ENCODE assay signal across 9 cellular contexts in the genomic region with DNA sequence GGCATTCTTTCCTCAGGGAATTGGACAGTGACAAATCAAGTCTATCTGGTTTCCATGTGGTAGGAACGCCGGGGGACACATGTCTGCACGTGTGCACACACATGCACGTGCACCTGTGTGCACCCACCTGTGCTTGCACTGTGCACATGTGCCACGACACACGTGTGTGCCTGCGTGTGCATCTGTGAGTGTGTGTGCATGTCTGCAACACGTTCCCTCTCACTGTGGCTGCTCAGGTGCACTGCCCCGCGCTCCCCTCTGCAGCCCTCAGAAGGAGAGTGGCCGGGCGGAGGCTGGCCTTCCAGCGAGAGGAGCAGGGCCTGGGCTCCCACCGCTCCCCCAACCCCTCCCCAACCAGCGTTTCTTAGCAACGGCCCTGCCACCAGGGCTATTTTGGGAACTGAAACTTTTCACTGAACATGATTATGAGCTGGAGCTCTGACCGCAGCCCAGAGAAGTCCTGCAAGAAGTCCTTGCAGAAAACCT.
DNase-seq lines count a peak whose midpoint lies in the region; ATAC-seq, FAIRE-seq and TF ChIP-seq lines count a peak whose summit lies in the region.
"Had no signal": no experiment of that assay in that cellular context is flagged by ENCODE, and none has a peak within 500 bp of the region (broad histone marks: within the 10 kb centered on the region; RNA-seq: fewer than 3 reads in every experiment).

No MANE protein-coding gene starts in this region.

- H3K9ac ChIP-seq in GM12878 (ENCODE audit: control insufficient read depth, insufficient read depth, low read length) = no peak overlapping the region

- ATAC-seq in stimulated activated naive CD8-positive, alpha-beta T cell treated with anti-CD3 and anti-CD28 coated beads, Interleukin-15, Interleukin-2, amounts not matched to agents 100 U/mL and 50 U/mL, for 24 hours = peak; percentile 30
- no peak for ATAC-seq in stimulated activated naive CD8-positive, alpha-beta T cell treated with anti-CD3 and anti-CD28 coated beads, Interleukin-15, amount 100 ng/mL, for 72 hours
- peak; percentile 78 for ATAC-seq in HG03159 (IDR thresholded peaks at IDR 0.05; ENCODE audit: unreplicated experiment)
- peak; percentile 89 for ATAC-seq in GM12878

- peak; percentile 71 for FAIRE-seq in GM12878 (lab: Jason Lieb, UNC)

- H3K36me3 Mint-ChIP-seq in activated naive CD4-positive, alpha-beta T cell treated with anti-CD3 and anti-CD28 coated beads, Interleukin-2, amount 10 ng/mL, durations not matched to agents 7 days and 5 days = no peaks in the 10 kb centered on the region
- H3K36me3 Mint-ChIP-seq: IgD-negative memory B cell had no signal

- H2AFZ ChIP-seq in GM12878 (ENCODE audit: control insufficient read depth, low read depth, low read length) = peak overlapping the region; percentile 15; the same call in 1 of the 2 replicates

- no peak; the same call in 1 of the 2 replicates for TF ChIP-seq POLR2A in GM12878 (IDR thresholded peaks at IDR 0.05; ENCODE audit: low read depth, low read length)

- no peak for DNase-seq in stimulated activated naive CD8-positive, alpha-beta T cell treated with anti-CD3 and anti-CD28 coated beads, Interleukin-15, Interleukin-2, amounts not matched to agents 100 U/mL and 50 U/mL, for 24 hours
- no peak for DNase-seq in stimulated activated naive CD8-positive, alpha-beta T cell treated with anti-CD3 and anti-CD28 coated beads, Interleukin-15, amount 100 ng/mL, for 72 hours
- DNase-seq in GM12878 (ENCODE audit: low read depth, low spot score) (peak; percentile 58), SK-N-DZ (ENCODE audit: low spot score) (no peak), kidney tubule cell (ENCODE audit: low spot score) (no peak), D341Med (ENCODE audit: low spot score) (no peak)
- DNase-seq in activated naive CD4-positive, alpha-beta T cell treated with anti-CD3 and anti-CD28 coated beads, Interleukin-2, amount 10 ng/mL, durations not matched to agents 7 days and 5 days = no peak

- no peak for TF ChIP-seq RAD21 in GM12878 (IDR thresholded peaks at IDR 0.05; ENCODE audit: insufficient read depth, low read depth, low read length)

- no peaks in the 10 kb centered on the region for H4K20me1 ChIP-seq in GM12878 (ENCODE audit: control insufficient read depth, insufficient read depth)

- SMC1A ChIA-PET in GM12878 (lab: Charles Lee; ENCODE audit: uncharacterized antibody, unreplicated experiment) = interaction anchor here (1.0 to 1.5 kb wide), 3 partner anchors 85 to 188 kb away, joined by 3 to 7 read pairs (median 4); a partner anchor contains a TSS

- no peaks in the 10 kb centered on the region for H3K36me3 ChIP-seq in GM12878 (ENCODE audit: control insufficient read depth in 2 of 2, insufficient read depth in 2 of 2, low read length in 1 of 2)

- TF ChIP-seq CTCF in GM12878 (IDR thresholded peaks at IDR 0.05 in 2 of 3, conservative IDR thresholded peaks at IDR 0.05 in 1 of 3; ENCODE audit: control insufficient read depth in 2 of 3, extremely low read depth in 1 of 3, insufficient read depth in 1 of 3, low read depth in 3 of 3, low read length in 3 of 3) = no peak

- POLR2A ChIA-PET in GM12878 (lab: Charles Lee) = no interaction called here

- peaks cover 55% of the 10 kb centered on the region for H3K27me3 Mint-ChIP-seq in stimulated activated naive CD8-positive, alpha-beta T cell treated with anti-CD3 and anti-CD28 coated beads, Interleukin-15, amount 100 ng/mL, for 72 hours
- H3K27me3 Mint-ChIP-seq in activated naive CD4-positive, alpha-beta T cell treated with anti-CD3 and anti-CD28 coated beads, Interleukin-2, amount 10 ng/mL, durations not matched to agents 7 days and 5 days = peaks cover 19% of the 10 kb centered on the region

- H3K4me1 Mint-ChIP-seq in stimulated activated naive CD8-positive, alpha-beta T cell treated with anti-CD3 and anti-CD28 coated beads, Interleukin-15, amount 100 ng/mL, for 72 hours = no peaks in the 10 kb centered on the region
- H3K4me1 Mint-ChIP-seq in activated naive CD4-positive, alpha-beta T cell treated with anti-CD3 and anti-CD28 coated beads, Interleukin-2, amount 10 ng/mL, durations not matched to agents 7 days and 5 days = no peaks in the 10 kb centered on the region

- no peaks in the 10 kb centered on the region for H3K79me2 ChIP-seq in GM12878 (ENCODE audit: control insufficient read depth, insufficient read depth, low read length)

- H3K9me3 Mint-ChIP-seq in stimulated activated naive CD8-positive, alpha-beta T cell treated with anti-CD3 and anti-CD28 coated beads, Interleukin-15, amount 100 ng/mL, for 72 hours = no peaks in the 10 kb centered on the region
- H3K9me3 Mint-ChIP-seq in activated naive CD4-positive, alpha-beta T cell treated with anti-CD3 and anti-CD28 coated beads, Interleukin-2, amount 10 ng/mL, durations not matched to agents 7 days and 5 days = no peaks in the 10 kb centered on the region

- no TSS peak for BruUV-seq in GM12878 (replicated peaks; lab: Mats Ljungman, UMichigan)

- H3K27ac ChIP-seq in GM12878 (ENCODE audit: control insufficient read depth, insufficient read depth) = peak overlapping the region; percentile 67

- CTCF ChIA-PET in GM12878 (lab: Yijun Ruan, JAX) = interaction anchor here (0.7 to 3.3 kb wide), 6 partner anchors 98 to 180 kb away, joined by 3 to 26 read pairs (median 6); no protein-coding TSS in a partner anchor
- CTCF ChIA-PET in activated naive CD4-positive, alpha-beta T cell treated with anti-CD3 and anti-CD28 coated beads, Interleukin-2, amount 10 ng/mL, durations not matched to agents 7 days and 5 days (lab: Charles Lee) = interaction anchor here (1.1 to 1.5 kb wide), 4 partner anchors 163 to 192 kb away, joined by 3 to 6 read pairs (median 4); no protein-coding TSS in a partner anchor

- RAD21 ChIA-PET in GM12878 (lab: Charles Lee; ENCODE audit: unreplicated experiment) = interaction anchor here (0.7 to 1.3 kb wide), 5 partner anchors 99 to 180 kb away, joined by 3 to 6 read pairs (median 3); no protein-coding TSS in a partner anchor

- peaks cover 28% of the 10 kb centered on the region for H3K4me1 ChIP-seq in GM12878 (ENCODE audit: control insufficient read depth, insufficient read depth, low read length)

- in situ Hi-C loops in GM12878 (cut with MboI) = loop anchor here (5.0 kb wide), 2 partner anchors 155 to 180 kb away; no protein-coding TSS in a partner anchor

- peak overlapping the region; percentile 99 for H3K4me2 ChIP-seq in GM12878 (ENCODE audit: control insufficient read depth, insufficient read depth)

- TF ChIP-seq EP300 in GM12878 (IDR thresholded peaks at IDR 0.05; ENCODE audit: borderline replicate concordance in 1 of 2, control insufficient read depth in 1 of 2, low read depth in 2 of 2, low read length in 2 of 2) = peak; percentile 33 to 50; a peak in 1 of 4 replicates

- H3K27me3 ChIP-seq in GM12878 (replicated peaks in 1 of 2; ENCODE audit: control insufficient read depth in 2 of 2, insufficient read depth in 2 of 2, low read length in 1 of 2) = no peaks in the 10 kb centered on the region; a peak in 1 of 4 replicates

- peak overlapping the region; percentile 66 for H3K4me3 ChIP-seq in GM12878

- H3K4me3 Mint-ChIP-seq in stimulated activated naive CD8-positive, alpha-beta T cell treated with anti-CD3 and anti-CD28 coated beads, Interleukin-15, amount 100 ng/mL, for 72 hours = no peak overlapping the region
- no peak overlapping the region for H3K4me3 Mint-ChIP-seq in activated naive CD4-positive, alpha-beta T cell treated with anti-CD3 and anti-CD28 coated beads, Interleukin-2, amount 10 ng/mL, durations not matched to agents 7 days and 5 days

- peak overlapping the region in 1 of 2 donors; percentile 48 for H3K27ac Mint-ChIP-seq in stimulated activated naive CD8-positive, alpha-beta T cell treated with anti-CD3 and anti-CD28 coated beads, Interleukin-15, amount 100 ng/mL, for 72 hours
- no peak overlapping the region for H3K27ac Mint-ChIP-seq in activated naive CD4-positive, alpha-beta T cell treated with anti-CD3 and anti-CD28 coated beads, Interleukin-2, amount 10 ng/mL, durations not matched to agents 7 days and 5 days
- H3K27ac Mint-ChIP-seq: IgD-negative memory B cell had no signal

- 0% methylated on average over 13 of the region's 17 CpGs for WGBS in GM12878 (ENCODE audit: insufficient coverage, insufficient replicate concordance, low lambda C conversion rate, missing lambda C conversion rate)

- no peaks in the 10 kb centered on the region for H3K9me3 ChIP-seq in GM12878 (replicated peaks; ENCODE audit: control insufficient read depth, insufficient read depth, low read length)

- intact Hi-C loops in GM12878 (cut with micrococcal nuclease; ENCODE audit: unreplicated experiment) = no loop called here

TF ChIP-seq in GM12878, 131 proteins besides CTCF, POLR2A, EP300 and RAD21 (continues in another document):
- TF ChIP-seq CHD1 (IDR thresholded peaks at IDR 0.05; ENCODE audit: low read depth, low read length) (no peak), RAD51 (IDR thresholded peaks at IDR 0.05) (no peak), JUNB (IDR thresholded peaks at IDR 0.05) (no peak), RUNX3 (IDR thresholded peaks at IDR 0.05; ENCODE audit: low read length) (peak; percentile 86), EED (IDR thresholded peaks at IDR 0.05; ENCODE audit: low read depth) (peak; percentile 51; the same call in 1 of the 2 replicates)
- TF ChIP-seq, protein P1, sequence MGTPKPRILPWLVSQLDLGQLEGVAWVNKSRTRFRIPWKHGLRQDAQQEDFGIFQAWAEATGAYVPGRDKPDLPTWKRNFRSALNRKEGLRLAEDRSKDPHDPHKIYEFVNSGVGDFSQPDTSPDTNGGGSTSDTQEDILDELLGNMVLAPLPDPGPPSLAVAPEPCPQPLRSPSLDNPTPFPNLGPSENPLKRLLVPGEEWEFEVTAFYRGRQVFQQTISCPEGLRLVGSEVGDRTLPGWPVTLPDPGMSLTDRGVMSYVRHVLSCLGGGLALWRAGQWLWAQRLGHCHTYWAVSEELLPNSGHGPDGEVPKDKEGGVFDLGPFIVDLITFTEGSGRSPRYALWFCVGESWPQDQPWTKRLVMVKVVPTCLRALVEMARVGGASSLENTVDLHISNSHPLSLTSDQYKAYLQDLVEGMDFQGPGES (IDR thresholded peaks at IDR 0.05) = no peak
- TF ChIP-seq, protein P2, sequence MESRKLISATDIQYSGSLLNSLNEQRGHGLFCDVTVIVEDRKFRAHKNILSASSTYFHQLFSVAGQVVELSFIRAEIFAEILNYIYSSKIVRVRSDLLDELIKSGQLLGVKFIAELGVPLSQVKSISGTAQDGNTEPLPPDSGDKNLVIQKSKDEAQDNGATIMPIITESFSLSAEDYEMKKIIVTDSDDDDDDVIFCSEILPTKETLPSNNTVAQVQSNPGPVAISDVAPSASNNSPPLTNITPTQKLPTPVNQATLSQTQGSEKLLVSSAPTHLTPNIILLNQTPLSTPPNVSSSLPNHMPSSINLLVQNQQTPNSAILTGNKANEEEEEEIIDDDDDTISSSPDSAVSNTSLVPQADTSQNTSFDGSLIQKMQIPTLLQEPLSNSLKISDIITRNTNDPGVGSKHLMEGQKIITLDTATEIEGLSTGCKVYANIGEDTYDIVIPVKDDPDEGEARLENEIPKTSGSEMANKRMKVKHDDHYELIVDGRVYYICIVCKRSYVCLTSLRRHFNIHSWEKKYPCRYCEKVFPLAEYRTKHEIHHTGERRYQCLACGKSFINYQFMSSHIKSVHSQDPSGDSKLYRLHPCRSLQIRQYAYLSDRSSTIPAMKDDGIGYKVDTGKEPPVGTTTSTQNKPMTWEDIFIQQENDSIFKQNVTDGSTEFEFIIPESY (IDR thresholded peaks at IDR 0.05) = no peak
